ENCODE assay signal across 17 cellular contexts in genomic region chr3:9123849-9124248, GRCh38.
DNase-seq lines count a peak whose midpoint lies in the region; TF ChIP-seq lines count a peak whose summit lies in the region.
"Had no signal": no experiment of that assay in that cellular context is flagged by ENCODE, and none has a peak within 500 bp of the region (broad histone marks: within the 10 kb centered on the region; RNA-seq: fewer than 3 reads in every experiment).

No MANE protein-coding gene starts in this region.

- no peak overlapping the region for H2BK5ac ChIP-seq in neuronal stem cell (ENCODE audit: low read length)

- H3K9me3 Mint-ChIP-seq in HFFc6: no peaks in the 10 kb centered on the region
- H3K9me3 Mint-ChIP-seq: CD4-positive, CD25-positive, alpha-beta regulatory T cell had no signal

- H3K4me2 ChIP-seq in neuronal stem cell (ENCODE audit: insufficient read depth, low read length, poor library complexity, severe bottlenecking): no peak overlapping the region
- H3K4me2 ChIP-seq: A549 had no signal

- H2BK12ac ChIP-seq in neuronal stem cell (ENCODE audit: low read length): no peak overlapping the region

- no peak overlapping the region for H4K8ac ChIP-seq in neuronal stem cell (ENCODE audit: low read depth, low read length)

- no peak overlapping the region for H3K27ac ChIP-seq in neuronal stem cell (replicated peaks; ENCODE audit: low read length)
- H3K27ac ChIP-seq: A549, HL-60 had no signal

- H2AK5ac ChIP-seq in neuronal stem cell (ENCODE audit: low read depth, low read length): no peak overlapping the region

- H3K4me1 Mint-ChIP-seq in HFFc6 (ENCODE audit: low read depth): peaks cover 5% of the 10 kb centered on the region

- peaks cover 6 to 63% of the 10 kb centered on the region in 2 donors for H3K36me3 ChIP-seq in neuronal stem cell (replicated peaks in 1 of 2; ENCODE audit: control insufficient read depth in 2 of 2, insufficient read depth in 2 of 2, low read length in 2 of 2)

- H3K4me3 Mint-ChIP-seq in HFFc6: no peak overlapping the region
- H3K4me3 Mint-ChIP-seq: CD4-positive, CD25-positive, alpha-beta regulatory T cell had no signal

- peak; percentile 99 for DNase-seq in G401 (ENCODE audit: low spot score)
- DNase-seq in NCI-H446 treated with DMSO at 0.1 percent for 48 hours (lab: John Stamatoyannopoulos, UW): peak; percentile 41
- DNase-seq in cerebellum (ENCODE audit: low spot score): peak; percentile 90
- no peak for DNase-seq in neuronal stem cell (ENCODE audit: low spot score)
- DNase-seq in A172 (ENCODE audit: low spot score): no peak
- no peak for DNase-seq in NCI-H1436 treated with DMSO at 0.1 percent for 48 hours (lab: John Stamatoyannopoulos, UW)
- DNase-seq in HFFc6: no peak
- DNase-seq: CD4-positive, CD25-positive, alpha-beta regulatory T cell; DMS79 treated with DMSO at 0.1 percent for 48 hours; NCI-H1105; NCI-H187 treated with DMSO at 0.1 percent for 48 hours; NCI-H510A treated with DMSO at 0.1 percent for 48 hours; NCI-H748 treated with DMSO at 0.1 percent for 48 hours had no signal

- H3K4me1 ChIP-seq in neuronal stem cell (ENCODE audit: control insufficient read depth in 2 of 2, insufficient read depth in 1 of 2, low read depth in 1 of 2, low read length in 2 of 2): peaks cover 9 to 12% of the 10 kb centered on the region in 2 donors
- H3K4me1 ChIP-seq: A549 had no signal

- H3K36me3 Mint-ChIP-seq in HFFc6 (ENCODE audit: low read depth): no peaks in the 10 kb centered on the region

- no peak overlapping the region for H3K18ac ChIP-seq in neuronal stem cell (ENCODE audit: low read length)

- no peak overlapping the region for H4K91ac ChIP-seq in neuronal stem cell (ENCODE audit: low read depth, low read length, poor library complexity)

- H3K79me1 ChIP-seq in neuronal stem cell (ENCODE audit: low read depth, low read length): no peaks in the 10 kb centered on the region

- no CpG with 5 or more reads among the region's 4 CpGs for WGBS in neuronal stem cell (ENCODE audit: extremely low coverage in 2 of 2, insufficient read length in 2 of 2, insufficient replicate concordance in 1 of 2), 2 donors

- no peak overlapping the region for H3K14ac ChIP-seq in neuronal stem cell (ENCODE audit: low read length)

- no peak overlapping the region for H3K4me3 ChIP-seq in neuronal stem cell (ENCODE audit: low read length in 2 of 2)
- H3K4me3 ChIP-seq: A549, GM12878, K562 had no signal

- no peak overlapping the region for H2BK120ac ChIP-seq in neuronal stem cell (ENCODE audit: low read depth, low read length)

- in situ Hi-C loops in G401 (cut with HindIII; ENCODE audit: low sequenced_read_pairs): no loop called here

- no peak overlapping the region for H3K27ac Mint-ChIP-seq in HFFc6
- H3K27ac Mint-ChIP-seq: CD4-positive, CD25-positive, alpha-beta regulatory T cell had no signal

- H3K23ac ChIP-seq in neuronal stem cell (ENCODE audit: low read depth, low read length, poor library complexity): no peak overlapping the region

- H3K27me3 ChIP-seq in neuronal stem cell (ENCODE audit: control insufficient read depth in 3 of 3, insufficient read depth in 3 of 3, low read depth in 1 of 3, low read length in 3 of 3): no peaks in the 10 kb centered on the region

- H3K27me3 Mint-ChIP-seq in HFFc6 (ENCODE audit: insufficient read depth): peaks cover 41% of the 10 kb centered on the region
- H3K27me3 Mint-ChIP-seq: CD4-positive, CD25-positive, alpha-beta regulatory T cell had no signal

- no peak overlapping the region for H3K4ac ChIP-seq in neuronal stem cell (ENCODE audit: low read length)

- H2BK15ac ChIP-seq in neuronal stem cell (ENCODE audit: low read length): no peak overlapping the region

- H3K9me3 ChIP-seq in neuronal stem cell (replicated peaks in 1 of 2; ENCODE audit: control insufficient read depth in 2 of 2, insufficient read depth in 1 of 2, low read depth in 1 of 2, low read length in 2 of 2): no peaks in the 10 kb centered on the region
- H3K9me3 ChIP-seq: A549 had no signal

- no peak for TF ChIP-seq CTCF in HFFc6 (IDR thresholded peaks at IDR 0.05)

- H3K9ac ChIP-seq in neuronal stem cell (ENCODE audit: low read depth, low read length, poor library complexity): peak overlapping the region; percentile 7

- H2AFZ ChIP-seq in neuronal stem cell (ENCODE audit: low read length): no peak overlapping the region

Comparison
In these comparisons a context has a peak if more than half of its experiments do, and no peak if none do; other contexts are left out.
1. DNase-seq: peak in G401 (single experiment), NCI-H446 treated with DMSO at 0.1 percent for 48 hours (single experiment) and cerebellum (single experiment); none in neuronal stem cell (single experiment), A172 (single experiment), NCI-H1436 treated with DMSO at 0.1 percent for 48 hours (single experiment) and HFFc6 (single experiment).